ENCODE assay signal across 23 cellular contexts in genomic region chrX:103386332-103386731, GRCh38. TPM values are rescaled to one million over a fixed set of nuclear protein-coding genes. Genes with fewer than 3 reads are reported as not detected.
"Had no signal": no experiment of that assay in that cellular context is flagged by ENCODE, and none has a peak within 500 bp of the region (broad histone marks: within the 10 kb centered on the region; RNA-seq: fewer than 3 reads in every experiment).

No MANE protein-coding gene starts in this region.

- H3K79me2 ChIP-seq: hepatocyte had no signal

- H3K36me3 Mint-ChIP-seq: memory B cell; naive B cell; natural killer cell; stimulated activated memory B cell treated with anti-CD40 and anti-IgM and Interleukin-4, amounts not matched to agents 10 μg/mL and 1 μg/mL and 100 μg/mL, for 72 hours had no signal

- H3K27ac Mint-ChIP-seq: memory B cell; naive B cell; natural killer cell; progenitor cell of endocrine pancreas; stimulated activated memory B cell treated with anti-CD40 and anti-IgM and Interleukin-4, amounts not matched to agents 10 μg/mL and 1 μg/mL and 100 μg/mL, for 72 hours; stimulated activated naive CD8-positive, alpha-beta T cell treated with anti-CD3 and anti-CD28 coated beads, Interleukin-15, amount 100 ng/mL, for 72 hours had no signal

- H2AFZ ChIP-seq: hepatocyte had no signal

- H3K27ac ChIP-seq: hepatocyte, left ventricle myocardium inferior, ovary, right atrium auricular region, right lobe of liver, tibial artery, upper lobe of right lung had no signal

- H3K4me3 ChIP-seq: hepatocyte, left ventricle myocardium inferior, lung, ovary, right atrium auricular region, right lobe of liver, smooth muscle cell, tibial artery, upper lobe of right lung had no signal

- H3K9me3 Mint-ChIP-seq: memory B cell; naive B cell; natural killer cell; stimulated activated memory B cell treated with anti-CD40 and anti-IgM and Interleukin-4, amounts not matched to agents 10 μg/mL and 1 μg/mL and 100 μg/mL, for 72 hours; stimulated activated naive CD8-positive, alpha-beta T cell treated with anti-CD3 and anti-CD28 coated beads, Interleukin-15, amount 100 ng/mL, for 72 hours had no signal

- H3K4me3 Mint-ChIP-seq: memory B cell; naive B cell; natural killer cell; stimulated activated memory B cell treated with anti-CD40 and anti-IgM and Interleukin-4, amounts not matched to agents 10 μg/mL and 1 μg/mL and 100 μg/mL, for 72 hours; stimulated activated naive CD8-positive, alpha-beta T cell treated with anti-CD3 and anti-CD28 coated beads, Interleukin-15, amount 100 ng/mL, for 72 hours had no signal

- H3K9me3 ChIP-seq: left ventricle myocardium inferior, ovary, right atrium auricular region, right lobe of liver, tibial artery, upper lobe of right lung had no signal

- H3K4me1 ChIP-seq: left ventricle myocardium inferior, right atrium auricular region, right lobe of liver, tibial artery, upper lobe of right lung had no signal

- H3K4me2 ChIP-seq: hepatocyte, smooth muscle cell had no signal

- DNase-seq: islet precursor cell; left ventricle myocardium inferior; naive B cell; natural killer cell; ovary; right lobe of liver; stimulated activated CD4-positive, alpha-beta T cell treated with anti-CD3 and anti-CD28 coated beads, Interleukin-1b, Interleukin-23, amount 100 ng/mL, for 48 hours; stimulated activated CD4-positive, alpha-beta T cell treated with anti-CD3 and anti-CD28 coated beads, Interleukin-2, amount 100 ng/mL, for 48 hours; stimulated activated CD4-positive, alpha-beta T cell treated with anti-CD3 and anti-CD28 coated beads, Interleukin-4, amount 100 ng/mL, for 4 hours; stimulated activated CD8-positive, alpha-beta memory T cell treated with anti-CD3 and anti-CD28 coated beads, Interleukin-4, amount 100 ng/mL, for 48 hours; stimulated activated naive CD4-positive, alpha-beta T cell treated with Interleukin-2 at 50 U/mL for 16 hours; stimulated activated naive CD8-positive, alpha-beta T cell treated with anti-CD3 and anti-CD28 coated beads, Interleukin-15, amount 100 ng/mL, for 72 hours; substantia nigra; tibial artery; trophoblast cell; upper lobe of right lung had no signal

- H3K27me3 ChIP-seq: hepatocyte, right atrium auricular region, right lobe of liver, tibial artery, upper lobe of right lung had no signal

- H3K27me3 Mint-ChIP-seq: progenitor cell of endocrine pancreas had no signal

- H3K4me1 Mint-ChIP-seq: memory B cell; naive B cell; natural killer cell; stimulated activated memory B cell treated with anti-CD40 and anti-IgM and Interleukin-4, amounts not matched to agents 10 μg/mL and 1 μg/mL and 100 μg/mL, for 72 hours; stimulated activated naive CD8-positive, alpha-beta T cell treated with anti-CD3 and anti-CD28 coated beads, Interleukin-15, amount 100 ng/mL, for 72 hours had no signal

- H3K36me3 ChIP-seq: left ventricle myocardium inferior, ovary, right atrium auricular region, right lobe of liver, tibial artery, upper lobe of right lung had no signal

RNA-seq across cellular contexts. Expression of gene TCEAL7, which starts 56.3 kb away (rescaled TPM):
- total RNA-seq: natural killer cell had no signal
